In genomic region chr12:123250471-123251383, GRCh38 we compare ENCODE assay signal across 1 cellular context.
TF ChIP-seq lines count a peak whose summit lies in the region.

No MANE protein-coding gene starts in this region.

TF ChIP-seq in K562, 482 proteins besides CTCF, POLR2A, EP300 and RAD21 (continues in another document):
- TF ChIP-seq SP2 (IDR thresholded peaks at IDR 0.05; ENCODE audit: extremely low read depth, low read depth, low read length, poor library complexity, severe bottlenecking): no peak
- TF ChIP-seq KAT2B (IDR thresholded peaks at IDR 0.05; ENCODE audit: low read depth, low read length): no peak
- TF ChIP-seq RBFOX2 (IDR thresholded peaks at IDR 0.05; ENCODE audit: low read depth, low read length): 0 out of 2 replicates have a peak, but pooled peaks have one; percentile 21
- no peak for TF ChIP-seq POLR2G (IDR thresholded peaks at IDR 0.05; ENCODE audit: low read depth, low read length)
- no peak for TF ChIP-seq HNRNPLL (IDR thresholded peaks at IDR 0.05; ENCODE audit: low read depth, low read length, poor library complexity, severe bottlenecking)
- no peak for TF ChIP-seq U2AF1 (optimal IDR thresholded peaks at IDR 0.05; ENCODE audit: low read depth, low read length)
- TF ChIP-seq NFIC (IDR thresholded peaks at IDR 0.05): peak; percentile 96
- no peak for TF ChIP-seq ZBED1 (IDR thresholded peaks at IDR 0.05)
- no peak for TF ChIP-seq RBM17 (IDR thresholded peaks at IDR 0.05; ENCODE audit: borderline replicate concordance, low read depth, low read length)
- TF ChIP-seq TEAD2 (tag; IDR thresholded peaks at IDR 0.05): no peak
- no peak for TF ChIP-seq ZKSCAN1 (IDR thresholded peaks at IDR 0.05; ENCODE audit: low read depth, low read length)
- TF ChIP-seq THRA (IDR thresholded peaks at IDR 0.05): no peak
- TF ChIP-seq, protein P1, sequence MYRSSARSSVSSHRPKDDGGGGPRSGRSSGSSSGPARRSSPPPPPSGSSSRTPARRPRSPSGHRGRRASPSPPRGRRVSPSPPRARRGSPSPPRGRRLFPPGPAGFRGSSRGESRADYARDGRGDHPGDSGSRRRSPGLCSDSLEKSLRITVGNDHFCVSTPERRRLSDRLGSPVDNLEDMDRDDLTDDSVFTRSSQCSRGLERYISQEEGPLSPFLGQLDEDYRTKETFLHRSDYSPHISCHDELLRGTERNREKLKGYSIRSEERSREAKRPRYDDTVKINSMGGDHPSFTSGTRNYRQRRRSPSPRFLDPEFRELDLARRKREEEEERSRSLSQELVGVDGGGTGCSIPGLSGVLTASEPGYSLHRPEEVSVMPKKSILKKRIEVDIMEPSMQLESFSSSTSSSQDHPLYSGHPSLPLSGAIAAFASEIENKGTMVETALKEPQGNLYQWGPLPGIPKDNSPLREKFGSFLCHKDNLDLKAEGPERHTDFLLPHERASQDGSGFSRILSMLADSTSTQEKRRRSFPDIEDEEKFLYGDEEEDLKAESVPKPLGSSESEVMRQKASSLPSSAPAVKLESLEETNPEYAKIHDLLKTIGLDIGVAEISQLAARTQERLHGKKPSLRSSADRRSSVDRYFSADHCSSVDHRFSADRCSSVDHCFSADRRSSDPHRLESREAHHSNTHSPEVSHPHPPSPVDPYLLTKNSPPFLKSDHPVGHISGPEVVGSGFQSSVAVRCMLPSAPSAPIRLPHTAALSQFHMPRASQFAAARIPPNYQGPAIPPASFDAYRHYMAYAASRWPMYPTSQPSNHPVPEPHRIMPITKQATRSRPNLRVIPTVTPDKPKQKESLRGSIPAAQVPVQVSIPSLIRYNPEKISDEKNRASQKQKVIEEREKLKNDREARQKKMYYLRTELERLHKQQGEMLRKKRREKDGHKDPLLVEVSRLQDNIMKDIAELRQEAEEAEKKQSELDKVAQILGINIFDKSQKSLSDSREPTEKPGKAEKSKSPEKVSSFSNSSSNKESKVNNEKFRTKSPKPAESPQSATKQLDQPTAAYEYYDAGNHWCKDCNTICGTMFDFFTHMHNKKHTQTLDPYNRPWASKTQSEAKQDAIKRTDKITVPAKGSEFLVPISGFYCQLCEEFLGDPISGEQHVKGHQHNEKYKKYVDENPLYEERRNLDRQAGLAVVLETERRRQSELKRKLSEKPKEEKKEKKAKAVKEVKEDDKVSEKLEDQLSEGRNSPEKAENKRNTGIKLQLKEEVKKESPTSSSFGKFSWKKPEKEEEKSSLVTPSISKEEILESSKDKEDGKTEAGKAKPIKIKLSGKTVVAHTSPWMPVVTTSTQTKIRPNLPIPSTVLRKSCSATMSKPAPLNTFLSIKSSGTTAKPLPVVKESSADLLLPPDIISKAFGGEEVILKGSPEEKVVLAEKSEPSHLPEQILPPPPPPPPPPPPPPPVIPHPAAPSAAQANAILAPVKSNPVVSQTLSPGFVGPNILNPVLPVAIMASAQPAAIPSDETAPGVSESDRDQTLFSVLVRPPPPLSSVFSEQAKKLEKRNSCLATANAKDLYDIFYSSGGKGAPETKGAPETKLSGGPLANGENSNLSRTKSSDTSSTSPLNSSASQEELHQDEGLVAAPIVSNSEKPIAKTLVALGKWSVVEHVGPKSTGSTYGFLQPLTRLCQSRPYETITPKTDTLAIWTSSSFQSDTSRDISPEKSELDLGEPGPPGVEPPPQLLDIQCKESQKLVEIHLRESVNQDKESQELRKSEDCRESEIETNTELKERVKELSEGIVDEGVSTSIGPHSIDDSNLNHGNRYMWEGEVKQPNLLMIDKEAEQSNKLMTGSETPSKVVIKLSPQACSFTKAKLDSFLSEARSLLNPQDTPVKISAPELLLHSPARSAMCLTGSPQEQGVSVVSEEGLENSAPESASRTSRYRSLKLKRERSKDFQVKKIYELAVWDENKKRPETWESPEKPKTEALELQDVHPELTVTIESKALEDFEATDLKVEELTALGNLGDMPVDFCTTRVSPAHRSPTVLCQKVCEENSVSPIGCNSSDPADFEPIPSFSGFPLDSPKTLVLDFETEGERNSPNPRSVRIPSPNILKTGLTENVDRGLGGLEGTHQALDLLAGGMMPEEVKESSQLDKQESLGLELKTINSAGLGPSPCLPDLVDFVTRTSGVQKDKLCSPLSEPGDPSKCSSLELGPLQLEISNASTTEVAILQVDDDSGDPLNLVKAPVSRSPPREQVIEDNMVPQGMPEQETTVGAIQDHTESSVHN (IDR thresholded peaks at IDR 0.05; ENCODE audit: borderline replicate concordance in 1 of 2, low read depth in 1 of 2): no peak
- no peak for TF ChIP-seq SRSF9 (IDR thresholded peaks at IDR 0.05; ENCODE audit: borderline replicate concordance, low read depth, low read length)
- TF ChIP-seq, protein P2, sequence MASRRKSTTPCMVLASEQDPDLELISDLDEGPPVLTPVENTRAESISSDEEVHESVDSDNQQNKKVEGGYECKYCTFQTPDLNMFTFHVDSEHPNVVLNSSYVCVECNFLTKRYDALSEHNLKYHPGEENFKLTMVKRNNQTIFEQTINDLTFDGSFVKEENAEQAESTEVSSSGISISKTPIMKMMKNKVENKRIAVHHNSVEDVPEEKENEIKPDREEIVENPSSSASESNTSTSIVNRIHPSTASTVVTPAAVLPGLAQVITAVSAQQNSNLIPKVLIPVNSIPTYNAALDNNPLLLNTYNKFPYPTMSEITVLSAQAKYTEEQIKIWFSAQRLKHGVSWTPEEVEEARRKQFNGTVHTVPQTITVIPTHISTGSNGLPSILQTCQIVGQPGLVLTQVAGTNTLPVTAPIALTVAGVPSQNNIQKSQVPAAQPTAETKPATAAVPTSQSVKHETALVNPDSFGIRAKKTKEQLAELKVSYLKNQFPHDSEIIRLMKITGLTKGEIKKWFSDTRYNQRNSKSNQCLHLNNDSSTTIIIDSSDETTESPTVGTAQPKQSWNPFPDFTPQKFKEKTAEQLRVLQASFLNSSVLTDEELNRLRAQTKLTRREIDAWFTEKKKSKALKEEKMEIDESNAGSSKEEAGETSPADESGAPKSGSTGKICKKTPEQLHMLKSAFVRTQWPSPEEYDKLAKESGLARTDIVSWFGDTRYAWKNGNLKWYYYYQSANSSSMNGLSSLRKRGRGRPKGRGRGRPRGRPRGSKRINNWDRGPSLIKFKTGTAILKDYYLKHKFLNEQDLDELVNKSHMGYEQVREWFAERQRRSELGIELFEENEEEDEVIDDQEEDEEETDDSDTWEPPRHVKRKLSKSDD (conservative IDR thresholded peaks at IDR 0.05; ENCODE audit: low read length): no peak
- TF ChIP-seq PTRF (tag; IDR thresholded peaks at IDR 0.05): no peak
- TF ChIP-seq NR3C1 (CRISPR knock-in tag; IDR thresholded peaks at IDR 0.05): no peak
- TF ChIP-seq PHB2 (IDR thresholded peaks at IDR 0.05; ENCODE audit: low read depth): no peak
- TF ChIP-seq CTBP1 (IDR thresholded peaks at IDR 0.05; ENCODE audit: borderline replicate concordance): peak; percentile 58; the same call in 1 of the 2 replicates
- no peak for TF ChIP-seq NR2C2 (CRISPR knock-in tag; IDR thresholded peaks at IDR 0.05)
- no peak for TF ChIP-seq NR2C2 (tag; IDR thresholded peaks at IDR 0.05)
- no peak for TF ChIP-seq RB1 (IDR thresholded peaks at IDR 0.05; ENCODE audit: low read depth)
- TF ChIP-seq ZNF75A (CRISPR knock-in tag; IDR thresholded peaks at IDR 0.05): no peak
- TF ChIP-seq DDX20 (tag; IDR thresholded peaks at IDR 0.05; ENCODE audit: low read depth): no peak
- TF ChIP-seq ZNF79 (CRISPR knock-in tag; IDR thresholded peaks at IDR 0.05; ENCODE audit: low read depth): no peak
- no peak for TF ChIP-seq IFI16 (CRISPR knock-in tag; IDR thresholded peaks at IDR 0.05)
- no peak for TF ChIP-seq SPI1 (IDR thresholded peaks at IDR 0.05; ENCODE audit: borderline replicate concordance, low read depth, low read length)
- no peak for TF ChIP-seq BRF1 (IDR thresholded peaks at IDR 0.05; ENCODE audit: borderline replicate concordance, extremely low read depth, insufficient read length)
- TF ChIP-seq HMGN3 (IDR thresholded peaks at IDR 0.05; ENCODE audit: borderline replicate concordance, extremely low read depth, insufficient read length, low read depth, low read length): no peak
- TF ChIP-seq, protein P3, sequence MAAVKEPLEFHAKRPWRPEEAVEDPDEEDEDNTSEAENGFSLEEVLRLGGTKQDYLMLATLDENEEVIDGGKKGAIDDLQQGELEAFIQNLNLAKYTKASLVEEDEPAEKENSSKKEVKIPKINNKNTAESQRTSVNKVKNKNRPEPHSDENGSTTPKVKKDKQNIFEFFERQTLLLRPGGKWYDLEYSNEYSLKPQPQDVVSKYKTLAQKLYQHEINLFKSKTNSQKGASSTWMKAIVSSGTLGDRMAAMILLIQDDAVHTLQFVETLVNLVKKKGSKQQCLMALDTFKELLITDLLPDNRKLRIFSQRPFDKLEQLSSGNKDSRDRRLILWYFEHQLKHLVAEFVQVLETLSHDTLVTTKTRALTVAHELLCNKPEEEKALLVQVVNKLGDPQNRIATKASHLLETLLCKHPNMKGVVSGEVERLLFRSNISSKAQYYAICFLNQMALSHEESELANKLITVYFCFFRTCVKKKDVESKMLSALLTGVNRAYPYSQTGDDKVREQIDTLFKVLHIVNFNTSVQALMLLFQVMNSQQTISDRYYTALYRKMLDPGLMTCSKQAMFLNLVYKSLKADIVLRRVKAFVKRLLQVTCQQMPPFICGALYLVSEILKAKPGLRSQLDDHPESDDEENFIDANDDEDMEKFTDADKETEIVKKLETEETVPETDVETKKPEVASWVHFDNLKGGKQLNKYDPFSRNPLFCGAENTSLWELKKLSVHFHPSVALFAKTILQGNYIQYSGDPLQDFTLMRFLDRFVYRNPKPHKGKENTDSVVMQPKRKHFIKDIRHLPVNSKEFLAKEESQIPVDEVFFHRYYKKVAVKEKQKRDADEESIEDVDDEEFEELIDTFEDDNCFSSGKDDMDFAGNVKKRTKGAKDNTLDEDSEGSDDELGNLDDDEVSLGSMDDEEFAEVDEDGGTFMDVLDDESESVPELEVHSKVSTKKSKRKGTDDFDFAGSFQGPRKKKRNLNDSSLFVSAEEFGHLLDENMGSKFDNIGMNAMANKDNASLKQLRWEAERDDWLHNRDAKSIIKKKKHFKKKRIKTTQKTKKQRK (IDR thresholded peaks at IDR 0.05; ENCODE audit: borderline replicate concordance, low read depth, low read length): no peak
- TF ChIP-seq, protein P4, sequence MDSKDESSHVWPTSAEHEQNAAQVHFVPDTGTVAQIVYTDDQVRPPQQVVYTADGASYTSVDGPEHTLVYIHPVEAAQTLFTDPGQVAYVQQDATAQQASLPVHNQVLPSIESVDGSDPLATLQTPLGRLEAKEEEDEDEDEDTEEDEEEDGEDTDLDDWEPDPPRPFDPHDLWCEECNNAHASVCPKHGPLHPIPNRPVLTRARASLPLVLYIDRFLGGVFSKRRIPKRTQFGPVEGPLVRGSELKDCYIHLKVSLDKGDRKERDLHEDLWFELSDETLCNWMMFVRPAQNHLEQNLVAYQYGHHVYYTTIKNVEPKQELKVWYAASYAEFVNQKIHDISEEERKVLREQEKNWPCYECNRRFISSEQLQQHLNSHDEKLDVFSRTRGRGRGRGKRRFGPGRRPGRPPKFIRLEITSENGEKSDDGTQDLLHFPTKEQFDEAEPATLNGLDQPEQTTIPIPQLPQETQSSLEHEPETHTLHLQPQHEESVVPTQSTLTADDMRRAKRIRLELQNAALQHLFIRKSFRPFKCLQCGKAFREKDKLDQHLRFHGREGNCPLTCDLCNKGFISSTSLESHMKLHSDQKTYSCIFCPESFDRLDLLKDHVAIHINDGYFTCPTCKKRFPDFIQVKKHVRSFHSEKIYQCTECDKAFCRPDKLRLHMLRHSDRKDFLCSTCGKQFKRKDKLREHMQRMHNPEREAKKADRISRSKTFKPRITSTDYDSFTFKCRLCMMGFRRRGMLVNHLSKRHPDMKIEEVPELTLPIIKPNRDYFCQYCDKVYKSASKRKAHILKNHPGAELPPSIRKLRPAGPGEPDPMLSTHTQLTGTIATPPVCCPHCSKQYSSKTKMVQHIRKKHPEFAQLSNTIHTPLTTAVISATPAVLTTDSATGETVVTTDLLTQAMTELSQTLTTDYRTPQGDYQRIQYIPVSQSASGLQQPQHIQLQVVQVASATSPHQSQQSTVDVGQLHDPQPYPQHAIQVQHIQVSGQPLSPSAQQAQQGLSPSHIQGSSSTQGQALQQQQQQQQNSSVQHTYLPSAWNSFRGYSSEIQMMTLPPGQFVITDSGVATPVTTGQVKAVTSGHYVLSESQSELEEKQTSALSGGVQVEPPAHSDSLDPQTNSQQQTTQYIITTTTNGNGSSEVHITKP (IDR thresholded peaks at IDR 0.05; ENCODE audit: partially characterized antibody): peak; percentile 50
- no peak for TF ChIP-seq TSHZ1 (CRISPR knock-in tag; IDR thresholded peaks at IDR 0.05)
- TF ChIP-seq NBN (IDR thresholded peaks at IDR 0.05; ENCODE audit: low read depth): no peak
- no peak for TF ChIP-seq CREM (IDR thresholded peaks at IDR 0.05; ENCODE audit: low read depth)
